Comparison of ENCODE assay signal across 27 cellular contexts in genomic region chr15:60473135-60473534, GRCh38.
"Had no signal": no experiment of that assay in that cellular context is flagged by ENCODE, and none has a peak within 500 bp of the region (broad histone marks: within the 10 kb centered on the region; RNA-seq: fewer than 3 reads in every experiment).

No MANE protein-coding gene starts in this region.

- H3K9me3 ChIP-seq: ascending aorta, body of pancreas, SJSA1 had no signal

- FAIRE-seq: bronchial epithelial cell, RCC 7860 had no signal

- H3K4me3 ChIP-seq: ascending aorta, body of pancreas, SJSA1 had no signal

- H3K27ac ChIP-seq: ascending aorta, body of pancreas, SJSA1 had no signal

- H3K27me3 ChIP-seq: ascending aorta, body of pancreas, SJSA1 had no signal

- H3K4me3 Mint-ChIP-seq: activated CD8-positive, alpha-beta memory T cell treated with anti-CD3 and anti-CD28 coated beads, Interleukin-2, amount 10 ng/mL, durations not matched to agents 7 days and 5 days; activated naive CD8-positive, alpha-beta T cell treated with anti-CD3 and anti-CD28 coated beads, Interleukin-2, amount 50 U/mL, for 24 hours; activated T-cell treated with anti-CD3 and anti-CD28 coated beads, Interleukin-2, amount 50 U/mL, for 4 hours had no signal

- H3K9me3 Mint-ChIP-seq: activated naive CD4-positive, alpha-beta T cell treated with anti-CD3 and anti-CD28 coated beads, Interleukin-2, amount 50 U/mL, for 72 hours; activated naive CD8-positive, alpha-beta T cell treated with anti-CD3 and anti-CD28 coated beads, Interleukin-2, amount 50 U/mL, for 24 hours; activated T-cell treated with anti-CD3 and anti-CD28 coated beads, Interleukin-2, amount 50 U/mL, for 4 hours had no signal

- H3K27me3 Mint-ChIP-seq: activated CD8-positive, alpha-beta memory T cell treated with anti-CD3 and anti-CD28 coated beads, Interleukin-2, amount 10 ng/mL, durations not matched to agents 7 days and 5 days; activated naive CD8-positive, alpha-beta T cell treated with anti-CD3 and anti-CD28 coated beads, Interleukin-2, amount 50 U/mL, for 24 hours had no signal

- ATAC-seq: activated CD8-positive, alpha-beta memory T cell treated with anti-CD3 and anti-CD28 coated beads, Interleukin-2, amount 10 ng/mL, durations not matched to agents 7 days and 5 days; activated naive CD8-positive, alpha-beta T cell treated with anti-CD3 and anti-CD28 coated beads, Interleukin-2, amount 50 U/mL, for 24 hours; activated T-cell treated with anti-CD3 and anti-CD28 coated beads, Interleukin-2, amount 50 U/mL, for 4 hours; body of pancreas; PC-3; SK-N-SH treated with all-trans-retinoic acid at 6 μM for 48 hours had no signal

- H3K27ac Mint-ChIP-seq: activated CD8-positive, alpha-beta memory T cell treated with anti-CD3 and anti-CD28 coated beads, Interleukin-2, amount 10 ng/mL, durations not matched to agents 7 days and 5 days; activated naive CD8-positive, alpha-beta T cell treated with anti-CD3 and anti-CD28 coated beads, Interleukin-2, amount 50 U/mL, for 24 hours had no signal

- DNase-seq: activated CD4-positive, alpha-beta T cell treated with anti-CD3 and anti-CD28 coated beads for 48 hours; activated CD4-positive, alpha-beta T cell treated with anti-CD3 and anti-CD28 coated beads, Interleukin-2, amount 50 U/mL, for 48 hours; activated CD4-positive, CD25-positive, alpha-beta regulatory T cell treated with anti-CD3 and anti-CD28 coated beads, Interleukin-2, amount 50 U/mL, for 72 hours; activated CD8-positive, alpha-beta memory T cell treated with anti-CD3 and anti-CD28 coated beads, Interleukin-2, amount 10 ng/mL, durations not matched to agents 7 days and 5 days; activated effector memory CD4-positive, alpha-beta T cell treated with anti-CD3 and anti-CD28 coated beads, Interleukin-2, amount 50 U/mL, for 16 hours; activated naive CD4-positive, alpha-beta T cell treated with Interleukin-2 at 50 U/mL for 16 hours; activated naive CD8-positive, alpha-beta T cell treated with anti-CD3 and anti-CD28 coated beads, Interleukin-2, amount 50 U/mL, for 24 hours; activated T-cell treated with anti-CD3 and anti-CD28 coated beads, Interleukin-2, amount 50 U/mL, for 4 hours; amniotic stem cell; body of pancreas; central memory CD4-positive, alpha-beta T cell; Karpas-422; MM.1S; NCI-H146; NCI-H187 treated with DMSO at 0.1 percent for 48 hours; NCI-H2081 treated with DMSO at 0.1 percent for 48 hours; NCI-H446; NCI-H524; PC-3; SHP77; SW 1271 had no signal
